ENCODE assay signal across 1 cellular context in the genomic region with DNA sequence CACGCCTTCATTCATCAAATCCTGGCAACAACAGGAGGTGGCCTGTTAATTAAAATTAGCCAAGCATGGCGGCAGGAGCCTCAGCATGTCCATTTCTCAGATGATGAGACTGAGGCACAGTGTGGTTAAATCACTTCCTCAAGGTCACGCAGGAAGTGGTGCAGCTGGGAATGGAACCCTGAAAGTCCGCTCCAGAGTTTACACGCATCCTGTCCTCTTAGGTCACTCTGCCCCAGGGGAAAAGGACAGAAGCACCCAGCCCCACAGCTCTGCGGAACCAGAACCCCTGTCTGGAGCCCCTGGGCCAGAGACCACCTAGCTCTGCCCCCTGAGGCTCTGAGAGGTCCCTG.
A peak's percentile ranks its signal among the peaks of the same experiment; 100 is the strongest.
TF ChIP-seq lines count a peak whose summit lies in the region.

No MANE protein-coding gene starts in this region.

TF ChIP-seq in K562, 482 proteins besides CTCF, POLR2A, EP300 and RAD21 (continued from another document and continues in another):
- TF ChIP-seq RBM22 (IDR thresholded peaks at IDR 0.05; ENCODE audit: low read depth, low read length, poor library complexity, severe bottlenecking), result no peak
- peak; percentile 52; the same call in 1 of the 2 replicates for TF ChIP-seq ETV1 (tag; conservative IDR thresholded peaks at IDR 0.05; ENCODE audit: low read depth)
- TF ChIP-seq, protein P1, sequence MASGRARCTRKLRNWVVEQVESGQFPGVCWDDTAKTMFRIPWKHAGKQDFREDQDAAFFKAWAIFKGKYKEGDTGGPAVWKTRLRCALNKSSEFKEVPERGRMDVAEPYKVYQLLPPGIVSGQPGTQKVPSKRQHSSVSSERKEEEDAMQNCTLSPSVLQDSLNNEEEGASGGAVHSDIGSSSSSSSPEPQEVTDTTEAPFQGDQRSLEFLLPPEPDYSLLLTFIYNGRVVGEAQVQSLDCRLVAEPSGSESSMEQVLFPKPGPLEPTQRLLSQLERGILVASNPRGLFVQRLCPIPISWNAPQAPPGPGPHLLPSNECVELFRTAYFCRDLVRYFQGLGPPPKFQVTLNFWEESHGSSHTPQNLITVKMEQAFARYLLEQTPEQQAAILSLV (tag; IDR thresholded peaks at IDR 0.05), result no peak
- no peak for TF ChIP-seq TSC22D4 (tag; IDR thresholded peaks at IDR 0.05)
- no peak for TF ChIP-seq RBM14 (IDR thresholded peaks at IDR 0.05; ENCODE audit: borderline replicate concordance, insufficient read depth, low read depth, low read length)
- no peak for TF ChIP-seq SIRT6 (IDR thresholded peaks at IDR 0.05; ENCODE audit: low read depth, low read length)
- TF ChIP-seq MYBL2 (IDR thresholded peaks at IDR 0.05; ENCODE audit: low read depth), result no peak
- TF ChIP-seq MYBL2 (CRISPR knock-in tag; IDR thresholded peaks at IDR 0.05; ENCODE audit: borderline replicate concordance), result no peak
- TF ChIP-seq ZNF644 (tag; IDR thresholded peaks at IDR 0.05; ENCODE audit: low read depth), result no peak
- TF ChIP-seq TBP (optimal IDR thresholded peaks at IDR 0.05; ENCODE audit: low read depth, low read length), result peak; percentile 23
- TF ChIP-seq SMARCA5 (IDR thresholded peaks at IDR 0.05), result peak; percentile 77; the same call in 1 of the 2 replicates
- 0 out of 2 replicates have a peak, but pooled peaks have one; percentile 42 for TF ChIP-seq SPI1 (IDR thresholded peaks at IDR 0.05; ENCODE audit: borderline replicate concordance, low read depth, low read length)
- no peak for TF ChIP-seq ZNF140 (CRISPR knock-in tag; IDR thresholded peaks at IDR 0.05)
- no peak for TF ChIP-seq GTF2A2 (tag; IDR thresholded peaks at IDR 0.05)
- TF ChIP-seq DNMT1 (IDR thresholded peaks at IDR 0.05), result no peak
- TF ChIP-seq MECOM (CRISPR knock-in tag; IDR thresholded peaks at IDR 0.05), result no peak
- TF ChIP-seq, protein P2, sequence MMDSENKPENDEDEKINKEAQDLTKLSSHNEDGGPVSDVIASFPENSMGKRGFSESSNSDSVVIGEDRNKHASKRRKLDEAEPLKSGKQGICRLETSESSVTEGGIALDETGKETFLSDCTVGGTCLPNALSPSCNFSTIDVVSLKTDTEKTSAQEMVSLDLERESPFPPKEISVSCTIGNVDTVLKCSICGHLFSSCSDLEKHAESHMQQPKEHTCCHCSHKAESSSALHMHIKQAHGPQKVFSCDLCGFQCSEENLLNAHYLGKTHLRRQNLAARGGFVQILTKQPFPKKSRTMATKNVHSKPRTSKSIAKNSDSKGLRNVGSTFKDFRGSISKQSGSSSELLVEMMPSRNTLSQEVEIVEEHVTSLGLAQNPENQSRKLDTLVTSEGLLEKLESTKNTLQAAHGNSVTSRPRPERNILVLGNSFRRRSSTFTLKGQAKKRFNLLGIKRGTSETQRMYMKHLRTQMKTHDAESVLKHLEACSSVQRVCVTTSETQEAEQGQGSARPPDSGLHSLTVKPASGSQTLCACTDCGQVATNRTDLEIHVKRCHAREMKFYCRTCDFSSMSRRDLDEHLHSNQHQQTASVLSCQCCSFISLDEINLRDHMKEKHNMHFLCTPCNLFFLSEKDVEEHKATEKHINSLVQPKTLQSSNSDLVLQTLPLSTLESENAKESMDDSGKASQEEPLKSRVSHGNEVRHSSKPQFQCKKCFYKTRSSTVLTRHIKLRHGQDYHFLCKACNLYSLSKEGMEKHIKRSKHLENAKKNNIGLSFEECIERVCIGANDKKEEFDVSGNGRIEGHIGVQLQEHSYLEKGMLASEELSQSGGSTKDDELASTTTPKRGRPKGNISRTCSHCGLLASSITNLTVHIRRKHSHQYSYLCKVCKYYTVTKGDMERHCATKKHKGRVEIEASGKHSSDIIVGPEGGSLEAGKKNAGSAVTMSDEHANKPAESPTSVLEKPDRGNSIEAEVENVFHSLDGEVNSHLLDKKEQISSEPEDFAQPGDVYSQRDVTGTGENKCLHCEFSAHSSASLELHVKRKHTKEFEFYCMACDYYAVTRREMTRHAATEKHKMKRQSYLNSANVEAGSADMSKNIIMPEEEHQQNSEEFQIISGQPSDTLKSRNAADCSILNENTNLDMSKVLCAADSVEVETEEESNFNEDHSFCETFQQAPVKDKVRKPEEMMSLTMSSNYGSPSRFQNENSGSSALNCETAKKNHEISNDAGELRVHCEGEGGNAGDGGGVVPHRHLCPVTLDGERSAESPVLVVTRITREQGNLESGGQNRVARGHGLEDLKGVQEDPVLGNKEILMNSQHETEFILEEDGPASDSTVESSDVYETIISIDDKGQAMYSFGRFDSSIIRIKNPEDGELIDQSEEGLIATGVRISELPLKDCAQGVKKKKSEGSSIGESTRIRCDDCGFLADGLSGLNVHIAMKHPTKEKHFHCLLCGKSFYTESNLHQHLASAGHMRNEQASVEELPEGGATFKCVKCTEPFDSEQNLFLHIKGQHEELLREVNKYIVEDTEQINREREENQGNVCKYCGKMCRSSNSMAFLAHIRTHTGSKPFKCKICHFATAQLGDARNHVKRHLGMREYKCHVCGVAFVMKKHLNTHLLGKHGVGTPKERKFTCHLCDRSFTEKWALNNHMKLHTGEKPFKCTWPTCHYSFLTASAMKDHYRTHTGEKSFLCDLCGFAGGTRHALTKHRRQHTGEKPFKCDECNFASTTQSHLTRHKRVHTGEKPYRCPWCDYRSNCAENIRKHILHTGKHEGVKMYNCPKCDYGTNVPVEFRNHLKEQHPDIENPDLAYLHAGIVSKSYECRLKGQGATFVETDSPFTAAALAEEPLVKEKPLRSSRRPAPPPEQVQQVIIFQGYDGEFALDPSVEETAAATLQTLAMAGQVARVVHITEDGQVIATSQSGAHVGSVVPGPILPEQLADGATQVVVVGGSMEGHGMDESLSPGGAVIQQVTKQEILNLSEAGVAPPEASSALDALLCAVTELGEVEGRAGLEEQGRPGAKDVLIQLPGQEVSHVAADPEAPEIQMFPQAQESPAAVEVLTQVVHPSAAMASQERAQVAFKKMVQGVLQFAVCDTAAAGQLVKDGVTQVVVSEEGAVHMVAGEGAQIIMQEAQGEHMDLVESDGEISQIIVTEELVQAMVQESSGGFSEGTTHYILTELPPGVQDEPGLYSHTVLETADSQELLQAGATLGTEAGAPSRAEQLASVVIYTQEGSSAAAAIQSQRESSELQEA (IDR thresholded peaks at IDR 0.05; ENCODE audit: low read depth), result no peak
- no peak for TF ChIP-seq CCAR2 (IDR thresholded peaks at IDR 0.05; ENCODE audit: low read depth, low read length)
- TF ChIP-seq FOSL1 (tag; conservative IDR thresholded peaks at IDR 0.05), result no peak
- TF ChIP-seq, protein P3, sequence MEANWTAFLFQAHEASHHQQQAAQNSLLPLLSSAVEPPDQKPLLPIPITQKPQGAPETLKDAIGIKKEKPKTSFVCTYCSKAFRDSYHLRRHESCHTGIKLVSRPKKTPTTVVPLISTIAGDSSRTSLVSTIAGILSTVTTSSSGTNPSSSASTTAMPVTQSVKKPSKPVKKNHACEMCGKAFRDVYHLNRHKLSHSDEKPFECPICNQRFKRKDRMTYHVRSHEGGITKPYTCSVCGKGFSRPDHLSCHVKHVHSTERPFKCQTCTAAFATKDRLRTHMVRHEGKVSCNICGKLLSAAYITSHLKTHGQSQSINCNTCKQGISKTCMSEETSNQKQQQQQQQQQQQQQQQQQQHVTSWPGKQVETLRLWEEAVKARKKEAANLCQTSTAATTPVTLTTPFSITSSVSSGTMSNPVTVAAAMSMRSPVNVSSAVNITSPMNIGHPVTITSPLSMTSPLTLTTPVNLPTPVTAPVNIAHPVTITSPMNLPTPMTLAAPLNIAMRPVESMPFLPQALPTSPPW (CRISPR knock-in tag; IDR thresholded peaks at IDR 0.05), result no peak
- TF ChIP-seq LCOR (CRISPR knock-in tag; IDR thresholded peaks at IDR 0.05), result no peak
- peak; percentile 90 for TF ChIP-seq ZNF24 (IDR thresholded peaks at IDR 0.05)
- TF ChIP-seq, protein P4, sequence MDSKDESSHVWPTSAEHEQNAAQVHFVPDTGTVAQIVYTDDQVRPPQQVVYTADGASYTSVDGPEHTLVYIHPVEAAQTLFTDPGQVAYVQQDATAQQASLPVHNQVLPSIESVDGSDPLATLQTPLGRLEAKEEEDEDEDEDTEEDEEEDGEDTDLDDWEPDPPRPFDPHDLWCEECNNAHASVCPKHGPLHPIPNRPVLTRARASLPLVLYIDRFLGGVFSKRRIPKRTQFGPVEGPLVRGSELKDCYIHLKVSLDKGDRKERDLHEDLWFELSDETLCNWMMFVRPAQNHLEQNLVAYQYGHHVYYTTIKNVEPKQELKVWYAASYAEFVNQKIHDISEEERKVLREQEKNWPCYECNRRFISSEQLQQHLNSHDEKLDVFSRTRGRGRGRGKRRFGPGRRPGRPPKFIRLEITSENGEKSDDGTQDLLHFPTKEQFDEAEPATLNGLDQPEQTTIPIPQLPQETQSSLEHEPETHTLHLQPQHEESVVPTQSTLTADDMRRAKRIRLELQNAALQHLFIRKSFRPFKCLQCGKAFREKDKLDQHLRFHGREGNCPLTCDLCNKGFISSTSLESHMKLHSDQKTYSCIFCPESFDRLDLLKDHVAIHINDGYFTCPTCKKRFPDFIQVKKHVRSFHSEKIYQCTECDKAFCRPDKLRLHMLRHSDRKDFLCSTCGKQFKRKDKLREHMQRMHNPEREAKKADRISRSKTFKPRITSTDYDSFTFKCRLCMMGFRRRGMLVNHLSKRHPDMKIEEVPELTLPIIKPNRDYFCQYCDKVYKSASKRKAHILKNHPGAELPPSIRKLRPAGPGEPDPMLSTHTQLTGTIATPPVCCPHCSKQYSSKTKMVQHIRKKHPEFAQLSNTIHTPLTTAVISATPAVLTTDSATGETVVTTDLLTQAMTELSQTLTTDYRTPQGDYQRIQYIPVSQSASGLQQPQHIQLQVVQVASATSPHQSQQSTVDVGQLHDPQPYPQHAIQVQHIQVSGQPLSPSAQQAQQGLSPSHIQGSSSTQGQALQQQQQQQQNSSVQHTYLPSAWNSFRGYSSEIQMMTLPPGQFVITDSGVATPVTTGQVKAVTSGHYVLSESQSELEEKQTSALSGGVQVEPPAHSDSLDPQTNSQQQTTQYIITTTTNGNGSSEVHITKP (IDR thresholded peaks at IDR 0.05; ENCODE audit: partially characterized antibody), result no peak
- no peak for TF ChIP-seq ZNF699 (CRISPR knock-in tag; IDR thresholded peaks at IDR 0.05; ENCODE audit: insufficient replicate concordance)
- TF ChIP-seq, protein P5, sequence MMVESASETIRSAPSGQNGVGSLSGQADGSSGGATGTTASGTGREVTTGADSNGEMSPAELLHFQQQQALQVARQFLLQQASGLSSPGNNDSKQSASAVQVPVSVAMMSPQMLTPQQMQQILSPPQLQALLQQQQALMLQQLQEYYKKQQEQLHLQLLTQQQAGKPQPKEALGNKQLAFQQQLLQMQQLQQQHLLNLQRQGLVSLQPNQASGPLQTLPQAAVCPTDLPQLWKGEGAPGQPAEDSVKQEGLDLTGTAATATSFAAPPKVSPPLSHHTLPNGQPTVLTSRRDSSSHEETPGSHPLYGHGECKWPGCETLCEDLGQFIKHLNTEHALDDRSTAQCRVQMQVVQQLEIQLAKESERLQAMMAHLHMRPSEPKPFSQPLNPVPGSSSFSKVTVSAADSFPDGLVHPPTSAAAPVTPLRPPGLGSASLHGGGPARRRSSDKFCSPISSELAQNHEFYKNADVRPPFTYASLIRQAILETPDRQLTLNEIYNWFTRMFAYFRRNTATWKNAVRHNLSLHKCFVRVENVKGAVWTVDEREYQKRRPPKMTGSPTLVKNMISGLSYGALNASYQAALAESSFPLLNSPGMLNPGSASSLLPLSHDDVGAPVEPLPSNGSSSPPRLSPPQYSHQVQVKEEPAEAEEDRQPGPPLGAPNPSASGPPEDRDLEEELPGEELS (CRISPR knock-in tag; IDR thresholded peaks at IDR 0.05; ENCODE audit: borderline replicate concordance), result no peak
- no peak for TF ChIP-seq MCM3 (IDR thresholded peaks at IDR 0.05)
- TF ChIP-seq GTF2E2 (tag; IDR thresholded peaks at IDR 0.05), result no peak
- no peak for TF ChIP-seq PHB (CRISPR knock-in tag; IDR thresholded peaks at IDR 0.05)
- TF ChIP-seq, protein P6, sequence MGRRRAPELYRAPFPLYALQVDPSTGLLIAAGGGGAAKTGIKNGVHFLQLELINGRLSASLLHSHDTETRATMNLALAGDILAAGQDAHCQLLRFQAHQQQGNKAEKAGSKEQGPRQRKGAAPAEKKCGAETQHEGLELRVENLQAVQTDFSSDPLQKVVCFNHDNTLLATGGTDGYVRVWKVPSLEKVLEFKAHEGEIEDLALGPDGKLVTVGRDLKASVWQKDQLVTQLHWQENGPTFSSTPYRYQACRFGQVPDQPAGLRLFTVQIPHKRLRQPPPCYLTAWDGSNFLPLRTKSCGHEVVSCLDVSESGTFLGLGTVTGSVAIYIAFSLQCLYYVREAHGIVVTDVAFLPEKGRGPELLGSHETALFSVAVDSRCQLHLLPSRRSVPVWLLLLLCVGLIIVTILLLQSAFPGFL (CRISPR knock-in tag; IDR thresholded peaks at IDR 0.05), result no peak
- no peak for TF ChIP-seq ZNF23 (CRISPR knock-in tag; IDR thresholded peaks at IDR 0.05)
- no peak for TF ChIP-seq DACH1 (IDR thresholded peaks at IDR 0.05; ENCODE audit: partially characterized antibody)
- no peak for TF ChIP-seq MEIS2 (IDR thresholded peaks at IDR 0.05; ENCODE audit: partially characterized antibody)
- TF ChIP-seq ZC3H4 (CRISPR knock-in tag; IDR thresholded peaks at IDR 0.05; ENCODE audit: borderline replicate concordance), result no peak
- no peak for TF ChIP-seq RB1 (IDR thresholded peaks at IDR 0.05; ENCODE audit: low read depth)
- TF ChIP-seq, protein P7, sequence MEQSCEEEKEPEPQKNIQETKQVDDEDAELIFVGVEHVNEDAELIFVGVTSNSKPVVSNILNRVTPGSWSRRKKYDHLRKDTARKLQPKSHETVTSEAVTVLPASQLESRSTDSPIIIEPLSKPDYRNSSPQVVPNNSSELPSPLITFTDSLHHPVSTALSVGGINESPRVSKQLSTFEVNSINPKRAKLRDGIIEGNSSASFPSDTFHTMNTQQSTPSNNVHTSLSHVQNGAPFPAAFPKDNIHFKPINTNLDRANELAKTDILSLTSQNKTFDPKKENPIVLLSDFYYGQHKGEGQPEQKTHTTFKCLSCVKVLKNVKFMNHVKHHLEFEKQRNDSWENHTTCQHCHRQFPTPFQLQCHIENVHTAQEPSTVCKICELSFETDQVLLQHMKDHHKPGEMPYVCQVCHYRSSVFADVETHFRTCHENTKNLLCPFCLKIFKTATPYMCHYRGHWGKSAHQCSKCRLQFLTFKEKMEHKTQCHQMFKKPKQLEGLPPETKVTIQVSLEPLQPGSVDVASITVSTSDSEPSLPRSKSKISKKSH (CRISPR knock-in tag; IDR thresholded peaks at IDR 0.05), result no peak
- TF ChIP-seq, protein P8, sequence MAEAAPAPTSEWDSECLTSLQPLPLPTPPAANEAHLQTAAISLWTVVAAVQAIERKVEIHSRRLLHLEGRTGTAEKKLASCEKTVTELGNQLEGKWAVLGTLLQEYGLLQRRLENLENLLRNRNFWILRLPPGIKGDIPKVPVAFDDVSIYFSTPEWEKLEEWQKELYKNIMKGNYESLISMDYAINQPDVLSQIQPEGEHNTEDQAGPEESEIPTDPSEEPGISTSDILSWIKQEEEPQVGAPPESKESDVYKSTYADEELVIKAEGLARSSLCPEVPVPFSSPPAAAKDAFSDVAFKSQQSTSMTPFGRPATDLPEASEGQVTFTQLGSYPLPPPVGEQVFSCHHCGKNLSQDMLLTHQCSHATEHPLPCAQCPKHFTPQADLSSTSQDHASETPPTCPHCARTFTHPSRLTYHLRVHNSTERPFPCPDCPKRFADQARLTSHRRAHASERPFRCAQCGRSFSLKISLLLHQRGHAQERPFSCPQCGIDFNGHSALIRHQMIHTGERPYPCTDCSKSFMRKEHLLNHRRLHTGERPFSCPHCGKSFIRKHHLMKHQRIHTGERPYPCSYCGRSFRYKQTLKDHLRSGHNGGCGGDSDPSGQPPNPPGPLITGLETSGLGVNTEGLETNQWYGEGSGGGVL (CRISPR knock-in tag; IDR thresholded peaks at IDR 0.05), result no peak
- TF ChIP-seq ZNF766 (CRISPR knock-in tag; conservative IDR thresholded peaks at IDR 0.05), result no peak
- TF ChIP-seq, protein P9, sequence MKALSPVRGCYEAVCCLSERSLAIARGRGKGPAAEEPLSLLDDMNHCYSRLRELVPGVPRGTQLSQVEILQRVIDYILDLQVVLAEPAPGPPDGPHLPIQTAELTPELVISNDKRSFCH (CRISPR knock-in tag; IDR thresholded peaks at IDR 0.05), result no peak
- TF ChIP-seq, protein P9 (tag; IDR thresholded peaks at IDR 0.05), result no peak
- no peak for TF ChIP-seq ZNF830 (CRISPR knock-in tag; IDR thresholded peaks at IDR 0.05)
- TF ChIP-seq ZNF586 (CRISPR knock-in tag; conservative IDR thresholded peaks at IDR 0.05), result no peak
